In the genomic region with DNA sequence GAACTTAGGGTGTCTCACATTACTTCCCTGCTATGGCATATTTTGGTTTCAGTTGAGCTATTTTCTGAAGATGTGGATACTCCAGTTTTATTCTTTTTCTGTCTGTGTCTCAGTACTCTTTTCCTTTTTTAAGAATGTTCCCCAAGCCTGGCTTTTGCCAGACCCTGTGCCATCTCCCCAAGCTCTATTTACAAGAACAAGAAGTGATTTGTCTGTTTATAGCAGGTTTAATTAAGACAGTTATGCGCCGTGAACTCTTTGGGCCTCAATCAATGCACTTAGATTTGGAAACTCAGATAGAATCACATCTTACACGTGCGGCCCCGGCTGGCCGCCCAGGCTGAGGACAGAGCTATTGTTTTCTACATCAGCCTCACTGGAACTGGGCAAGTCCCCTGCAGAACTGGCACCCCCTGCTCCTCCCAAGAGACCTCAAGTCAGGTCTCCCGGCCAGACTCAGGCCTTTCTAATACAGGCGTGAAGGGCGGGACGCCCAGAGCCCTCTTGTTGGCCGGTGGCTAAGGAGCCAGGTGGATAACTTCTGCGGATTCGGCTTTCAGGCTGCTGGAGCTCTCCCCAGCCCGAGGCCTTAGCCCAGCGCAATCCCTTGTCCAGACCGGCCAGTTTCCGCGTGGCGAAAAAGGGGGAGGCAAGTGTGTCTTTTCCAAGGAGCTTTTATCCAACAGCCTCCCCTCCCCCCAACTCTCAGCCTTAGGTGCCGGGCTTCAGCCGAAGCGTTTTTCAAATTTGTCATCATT, we compare ENCODE assay signal across 25 cellular contexts. TPM values are rescaled to one million over a fixed set of nuclear protein-coding genes. Genes with fewer than 3 reads are reported as not detected.
DNase-seq lines count a peak whose midpoint lies in the region; ATAC-seq, FAIRE-seq and TF ChIP-seq lines count a peak whose summit lies in the region.
"Had no signal": no experiment of that assay in that cellular context is flagged by ENCODE, and none has a peak within 500 bp of the region (broad histone marks: within the 10 kb centered on the region; RNA-seq: fewer than 3 reads in every experiment).

No MANE protein-coding gene starts in this region.

- TF ChIP-seq POLR2A in HepG2 (IDR thresholded peaks at IDR 0.05; ENCODE audit: insufficient read depth in 1 of 2, low read depth in 2 of 2, low read length in 2 of 2) = no peak

- no peak for FAIRE-seq in astrocyte (lab: Jason Lieb, UNC)
- no peak for FAIRE-seq in HepG2 (lab: Jason Lieb, UNC)

- H3K9ac ChIP-seq in astrocyte (ENCODE audit: low read length) (no peak overlapping the region), iPS-15b (ENCODE audit: low read depth, low read length) (no peak overlapping the region), rectal smooth muscle tissue (ENCODE audit: low read length) (no peak overlapping the region), HepG2 (ENCODE audit: insufficient read depth, low read depth, low read length) (no peak overlapping the region)

- H3K4me1 ChIP-seq in astrocyte (ENCODE audit: insufficient read depth, low read length) (peaks cover 18% of the 10 kb centered on the region), iPS-15b (ENCODE audit: control insufficient read depth, insufficient read depth, low read length) (peaks cover 12% of the 10 kb centered on the region), rectal smooth muscle tissue (ENCODE audit: control insufficient read depth, insufficient read depth, low read length) (peaks cover 3% of the 10 kb centered on the region), HepG2 (ENCODE audit: insufficient read depth, low read length) (peaks cover 26% of the 10 kb centered on the region)

- H3K4me3 ChIP-seq in astrocyte (ENCODE audit: insufficient read depth, low read depth, low read length) = no peak overlapping the region
- H3K4me3 ChIP-seq in iPS-15b (ENCODE audit: low read depth, low read length) = peak overlapping the region; percentile 22
- H3K4me3 ChIP-seq in rectal smooth muscle tissue (ENCODE audit: low read length) = peak overlapping the region; percentile 10
- H3K4me3 ChIP-seq in HepG2 (replicated peaks in 1 of 3; ENCODE audit: insufficient read depth in 1 of 3, low read depth in 2 of 3, low read length in 3 of 3) = no peak overlapping the region
- H3K4me3 ChIP-seq: body of pancreas, left lung, Peyer's patch, smooth muscle cell, testis had no signal

- H3K27me3 Mint-ChIP-seq in HFFc6 (ENCODE audit: insufficient read depth) (peaks cover 70% of the 10 kb centered on the region), astrocyte (ENCODE audit: low read depth, unreplicated experiment) (peaks cover 74% of the 10 kb centered on the region)

- H3K27me3 ChIP-seq in astrocyte (ENCODE audit: insufficient read depth, low read length) = peaks cover 85% of the 10 kb centered on the region
- peaks cover 88% of the 10 kb centered on the region for H3K27me3 ChIP-seq in iPS-15b (ENCODE audit: control insufficient read depth, insufficient read depth, low read length)
- peaks cover 55% of the 10 kb centered on the region for H3K27me3 ChIP-seq in rectal smooth muscle tissue (ENCODE audit: control insufficient read depth, insufficient read depth, low read length)
- peaks cover 28 to 98% of the 10 kb centered on the region in 2 experiments for H3K27me3 ChIP-seq in HepG2 (ENCODE audit: control insufficient read depth in 1 of 2, insufficient read depth in 2 of 2, low read length in 2 of 2)
- H3K27me3 ChIP-seq: testis had no signal

- in situ Hi-C loops in HepG2 (cut with HindIII; ENCODE audit: extremely low pct_ligation_motif_present, low pct_unique_long_range_greater_than_20kb) = no loop called here

- CTCF ChIA-PET in HepG2 (lab: Yijun Ruan, JAX; ENCODE audit: low intra/inter-chr PET ratio, low total read pairs) = no interaction called here

- no peak for TF ChIP-seq RAD21 in HepG2 (CRISPR knock-in tag; IDR thresholded peaks at IDR 0.05)

- ATAC-seq in HepG2 = no peak
- no peak for ATAC-seq in left lobe of liver
- ATAC-seq: activated T-helper 17 cell treated with anti-CD3 and anti-CD28 coated beads, Interleukin-2, amount 50 U/mL, for 72 hours; body of pancreas; effector memory CD8-positive, alpha-beta T cell; left lung; stimulated activated memory B cell treated with anti-CD40 and anti-IgM and Interleukin-4, amounts not matched to agents 10 μg/mL and 1 μg/mL and 100 μg/mL, for 72 hours had no signal

- TF ChIP-seq EP300 in HepG2 (IDR thresholded peaks at IDR 0.05; ENCODE audit: low read depth in 2 of 2, low read length in 2 of 2) = no peak
- TF ChIP-seq EP300 in HepG2 (CRISPR knock-in tag; IDR thresholded peaks at IDR 0.05; ENCODE audit: borderline replicate concordance) = no peak

- H4K20me1 ChIP-seq in astrocyte (ENCODE audit: insufficient read depth, low read length) = no peaks in the 10 kb centered on the region
- H4K20me1 ChIP-seq in HepG2 (ENCODE audit: insufficient read depth, low read length) = peaks cover 3% of the 10 kb centered on the region; the same call in 1 of the 2 replicates

- POLR2A ChIA-PET in HepG2 (lab: Yijun Ruan, JAX) = no interaction called here

- H3K4me3 Mint-ChIP-seq in HFFc6 (peak overlapping the region; percentile 2; the same call in 1 of the 2 replicates), astrocyte (ENCODE audit: unreplicated experiment) (no peak overlapping the region)
- H3K4me3 Mint-ChIP-seq: activated naive CD8-positive, alpha-beta T cell treated with anti-CD3 and anti-CD28 coated beads for 36 hours; activated T-helper 17 cell treated with anti-CD3 and anti-CD28 coated beads, Interleukin-2, amount 50 U/mL, for 72 hours; effector memory CD8-positive, alpha-beta T cell; stimulated activated memory B cell treated with anti-CD40 and anti-IgM and Interleukin-4, amounts not matched to agents 10 μg/mL and 1 μg/mL and 100 μg/mL, for 72 hours had no signal

- H3K4me2 ChIP-seq in astrocyte (ENCODE audit: low read length) (no peak overlapping the region), HepG2 (ENCODE audit: low read depth, low read length) (no peak overlapping the region)
- H3K4me2 ChIP-seq: smooth muscle cell had no signal

- peaks cover 5% of the 10 kb centered on the region; the same call in 1 of the 2 replicates for H3K36me3 Mint-ChIP-seq in HFFc6 (ENCODE audit: low read depth)
- H3K36me3 Mint-ChIP-seq in astrocyte (ENCODE audit: low read depth, unreplicated experiment) = no peaks in the 10 kb centered on the region
- H3K36me3 Mint-ChIP-seq: activated naive CD8-positive, alpha-beta T cell treated with anti-CD3 and anti-CD28 coated beads for 36 hours; CD4-positive, CD25-positive, alpha-beta regulatory T cell had no signal

- WGBS in HepG2 (ENCODE audit: low lambda C conversion rate) = 18% methylated on average over 11 of the region's 22 CpGs

- intact Hi-C loops in HepG2 (cut with micrococcal nuclease; ENCODE audit: unreplicated experiment) = no loop called here

- no peak for TF ChIP-seq CTCF in HFFc6 (IDR thresholded peaks at IDR 0.05)
- TF ChIP-seq CTCF in astrocyte (IDR thresholded peaks at IDR 0.05; ENCODE audit: insufficient read depth, low read depth, low read length) = no peak
- TF ChIP-seq CTCF in HepG2 (CRISPR knock-in tag; IDR thresholded peaks at IDR 0.05) = no peak

- H3K4me1 Mint-ChIP-seq in HFFc6 (ENCODE audit: low read depth) (peaks cover 29% of the 10 kb centered on the region), astrocyte (ENCODE audit: low read depth, unreplicated experiment) (peaks cover 7% of the 10 kb centered on the region)

- H3K9me3 ChIP-seq in astrocyte (ENCODE audit: insufficient read depth, low read depth, low read length) (no peaks in the 10 kb centered on the region), iPS-15b (ENCODE audit: control insufficient read depth, insufficient read depth, low read length) (no peaks in the 10 kb centered on the region), HepG2 (ENCODE audit: low read length) (no peaks in the 10 kb centered on the region)
- H3K9me3 ChIP-seq: body of pancreas, left lung, testis had no signal

- H3K27ac Mint-ChIP-seq in HFFc6 (no peak overlapping the region), astrocyte (ENCODE audit: unreplicated experiment) (peak overlapping the region; percentile 26)
- H3K27ac Mint-ChIP-seq: activated naive CD8-positive, alpha-beta T cell treated with anti-CD3 and anti-CD28 coated beads for 36 hours; activated T-helper 17 cell treated with anti-CD3 and anti-CD28 coated beads, Interleukin-2, amount 50 U/mL, for 72 hours; effector memory CD8-positive, alpha-beta T cell; stimulated activated memory B cell treated with anti-CD40 and anti-IgM and Interleukin-4, amounts not matched to agents 10 μg/mL and 1 μg/mL and 100 μg/mL, for 72 hours had no signal

- no peaks in the 10 kb centered on the region for H3K36me3 ChIP-seq in astrocyte (ENCODE audit: insufficient read depth, low read length)
- no peaks in the 10 kb centered on the region for H3K36me3 ChIP-seq in iPS-15b (ENCODE audit: control insufficient read depth, insufficient read depth, low read length)
- no peaks in the 10 kb centered on the region for H3K36me3 ChIP-seq in rectal smooth muscle tissue (ENCODE audit: control insufficient read depth, insufficient read depth, low read length)
- no peaks in the 10 kb centered on the region for H3K36me3 ChIP-seq in HepG2 (replicated peaks in 1 of 2; ENCODE audit: control insufficient read depth in 1 of 2, insufficient read depth in 2 of 2, low read length in 2 of 2)
- H3K36me3 ChIP-seq: left lung, Peyer's patch had no signal

- no peak for DNase-seq in HFFc6
- DNase-seq in astrocyte (ENCODE audit: low read depth) = no peak
- no peak for DNase-seq in amniotic stem cell (lab: John Stamatoyannopoulos, UW)
- DNase-seq in HepG2 (ENCODE audit: low spot score) = no peak
- DNase-seq in left lobe of liver (ENCODE audit: low spot score) = no peak
- DNase-seq: activated CD4-positive, alpha-beta T cell treated with anti-CD3 and anti-CD28 coated beads for 4 hours; activated naive CD8-positive, alpha-beta T cell treated with anti-CD3 and anti-CD28 coated beads for 36 hours; body of pancreas; CD4-positive, CD25-positive, alpha-beta regulatory T cell; DMS153; effector memory CD8-positive, alpha-beta T cell; GDM1; IMR-90; midbrain; NCI-H1417; NCI-H446 treated with DMSO at 0.1 percent for 48 hours; NK-92 treated with Interleukin-12 subunit alpha and Interleukin-12 subunit beta, amount 100 ng/mL, for 24 hours; Peyer's patch; testis had no signal

- H3K27ac ChIP-seq in astrocyte (ENCODE audit: low read depth, low read length) (no peak overlapping the region), rectal smooth muscle tissue (ENCODE audit: low read depth, low read length) (no peak overlapping the region), HepG2 (ENCODE audit: extremely low read length, insufficient read depth, low read length) (no peak overlapping the region)
- H3K27ac ChIP-seq: body of pancreas, left lung, Peyer's patch, testis had no signal

- H2AFZ ChIP-seq in astrocyte (ENCODE audit: low read depth, low read length) = no peak overlapping the region
- no peak overlapping the region for H2AFZ ChIP-seq in HepG2 (ENCODE audit: low read length)

- H3K79me2 ChIP-seq in astrocyte (ENCODE audit: insufficient read depth, low read length) (peaks cover 6% of the 10 kb centered on the region), HepG2 (ENCODE audit: insufficient read depth, low read length) (no peaks in the 10 kb centered on the region)

- H3K9me3 Mint-ChIP-seq in HFFc6 (no peaks in the 10 kb centered on the region), astrocyte (ENCODE audit: unreplicated experiment) (peaks cover 7% of the 10 kb centered on the region)
- H3K9me3 Mint-ChIP-seq: effector memory CD8-positive, alpha-beta T cell had no signal

- BruUV-seq in HepG2 (replicated peaks; lab: Mats Ljungman, UMichigan) = no TSS peak

RNA-seq across cellular contexts. Expression of gene SATB2, which starts 9.1 kb away (rescaled TPM):
- total RNA-seq in HFFc6 (2021; fragmentation: NEBNext Ultra II Directional; extraction: Animal tissue kit (Norgen Biotek cat#: 25700)) = 10 to 100 TPM in 4 of 6 experiments, 1 to 10 TPM in 2; 7.4 to 12.7 (median 11.9) TPM
- total RNA-seq in astrocyte (11.6 and 12.3 TPM in 2 replicates), HepG2 (2016; rRNA removed; fragmentation: Illumina TruSeq; extraction: Trizol) (5.2 and 5.5 TPM in 2 replicates), left lobe of liver (5.8 TPM)
- total RNA-seq in HepG2 (2016; cell fraction: cytosol; rRNA removed; fragmentation: Illumina TruSeq; extraction: Trizol; ENCODE audit: low read depth) = 33.3 and 40.2 TPM in 2 replicates
- total RNA-seq in HepG2 (2016; cell fraction: insoluble cytoplasmic fraction; rRNA removed; fragmentation: Illumina TruSeq; extraction: Trizol) = 4.6 and 5.5 TPM in 2 replicates
- 10.3 and 11.5 TPM in 2 replicates for total RNA-seq in HepG2 (2016; cell fraction: membrane; rRNA removed; fragmentation: Illumina TruSeq; extraction: Trizol)
- total RNA-seq in HepG2 (2016; cell fraction: nucleus; rRNA removed; fragmentation: Illumina TruSeq; extraction: Trizol) = 14.8 and 18.4 TPM in 2 replicates
- 2.5 and 4.3 TPM in 2 replicates for polyA plus RNA-seq in HepG2 (2011; rRNA removed)
- 1.4 and 1.8 TPM in 2 replicates for polyA plus RNA-seq in HepG2 (2011; cell fraction: cytosol; rRNA removed)
- 10.0 and 10.6 TPM in 2 replicates for polyA plus RNA-seq in HepG2 (2011; cell fraction: nucleus; rRNA removed)
- polyA plus RNA-seq in HepG2 (2012) = 2.3 and 3.7 TPM in 2 replicates
- polyA plus RNA-seq in HepG2 (2016; cell fraction: cytosol; fragmentation: Illumina TruSeq; extraction: Trizol; ENCODE audit: low read depth) = 0.33 and 0.40 TPM in 2 replicates
- 6.6 and 7.2 TPM in 2 replicates for polyA plus RNA-seq in HepG2 (2016; cell fraction: insoluble cytoplasmic fraction; fragmentation: Illumina TruSeq; extraction: Trizol; ENCODE audit: low read depth)
- polyA plus RNA-seq in HepG2 (2016; cell fraction: membrane; fragmentation: Illumina TruSeq; extraction: Trizol; ENCODE audit: low read depth) = 1.7 and 1.9 TPM in 2 replicates
- polyA plus RNA-seq in HepG2 (2016; cell fraction: nucleus; fragmentation: Illumina TruSeq; extraction: Trizol; ENCODE audit: insufficient read depth, low read depth) = 12.5 and 13.9 TPM in 2 replicates
- 4.6 and 7.1 TPM in 2 replicates for polyA minus RNA-seq in HepG2 (2011; rRNA and poly(A)+ RNA removed; ENCODE audit: low replicate concordance)
- 2.8 and 3.7 TPM in 2 replicates for polyA minus RNA-seq in HepG2 (2011; cell fraction: cytosol; rRNA and poly(A)+ RNA removed)
- 19.8 and 22.8 TPM in 2 replicates for polyA minus RNA-seq in HepG2 (2011; cell fraction: nucleus; rRNA and poly(A)+ RNA removed)
- total RNA-seq: CD4-positive, CD25-positive, alpha-beta regulatory T cell had no signal

Comparison
In these comparisons a context has a peak if more than half of its experiments do, and no peak if none do; other contexts are left out.
1. H3K4me3 ChIP-seq: peak in iPS-15b (single experiment) and rectal smooth muscle tissue (single experiment); none in astrocyte (single experiment) and HepG2 (0 of 3).